In the genomic region with DNA sequence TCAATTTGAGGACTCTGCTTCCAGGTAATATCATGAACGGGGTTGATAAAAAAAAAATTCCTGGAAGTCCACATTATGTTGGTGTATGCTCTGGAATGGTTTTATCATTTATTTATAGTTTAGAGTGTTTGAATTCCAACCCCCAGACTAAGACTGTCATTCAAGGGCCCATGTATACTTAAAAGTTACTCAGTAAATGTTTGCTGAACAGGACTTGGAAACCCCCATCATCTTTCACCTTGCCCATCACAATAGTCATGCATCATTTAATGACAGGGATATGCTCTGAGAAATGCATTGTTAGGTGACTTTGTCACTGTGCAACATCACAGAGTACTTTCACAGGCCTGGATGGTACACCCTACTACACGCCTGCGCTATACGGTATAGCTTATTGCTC, we compare ENCODE assay signal across 23 cellular contexts.
DNase-seq lines count a peak whose midpoint lies in the region; ATAC-seq and TF ChIP-seq lines count a peak whose summit lies in the region.
"Had no signal": no experiment of that assay in that cellular context is flagged by ENCODE, and none has a peak within 500 bp of the region (broad histone marks: within the 10 kb centered on the region; RNA-seq: fewer than 3 reads in every experiment).

No MANE protein-coding gene starts in this region.

- H3K4me1 ChIP-seq in CD4-positive, alpha-beta memory T cell (ENCODE audit: insufficient read depth, low read length) = peaks cover 88% of the 10 kb centered on the region
- peaks cover 48% of the 10 kb centered on the region for H3K4me1 ChIP-seq in effector memory CD4-positive, alpha-beta T cell (ENCODE audit: control insufficient read depth, insufficient read depth, low read length, poor library complexity, severe bottlenecking)
- H3K4me1 ChIP-seq in ovary (ENCODE audit: insufficient read depth) = peaks cover 1% of the 10 kb centered on the region

- no peak overlapping the region for H3K27ac ChIP-seq in CD4-positive, alpha-beta memory T cell (ENCODE audit: low read depth, low read length)
- peak overlapping the region; percentile 38 for H3K27ac ChIP-seq in effector memory CD4-positive, alpha-beta T cell (ENCODE audit: insufficient read depth, low read length, poor library complexity, severe bottlenecking)
- H3K27ac ChIP-seq in ovary = no peak overlapping the region
- H3K27ac ChIP-seq: A549 had no signal

- ATAC-seq in activated T-cell treated with anti-CD3 and anti-CD28 coated beads, Interleukin-2, amount 50 U/mL, for 72 hours (replicated peaks in 1 of 2) = peak; percentile 21 to 22
- no peak for ATAC-seq in T-helper 17 cell
- ATAC-seq: A549, SK-N-SH treated with all-trans-retinoic acid at 6 μM for 48 hours had no signal

- peaks cover 5 to 21% of the 10 kb centered on the region in 2 donors for H3K36me3 Mint-ChIP-seq in activated T-cell treated with anti-CD3 and anti-CD28 coated beads, Interleukin-2, amount 50 U/mL, for 72 hours (ENCODE audit: insufficient read depth in 2 of 2)
- H3K36me3 Mint-ChIP-seq in activated T-cell treated with anti-CD3 and anti-CD28 coated beads, Interleukin-2, amount 50 U/mL, for 24 hours (ENCODE audit: low read depth) = peaks cover 46% of the 10 kb centered on the region
- peaks cover 10 to 18% of the 10 kb centered on the region in 2 donors for H3K36me3 Mint-ChIP-seq in CD4-positive, alpha-beta memory T cell
- H3K36me3 Mint-ChIP-seq in T-helper 17 cell (ENCODE audit: low read depth) = peaks cover 4% of the 10 kb centered on the region

- H3K27me3 Mint-ChIP-seq in activated T-cell treated with anti-CD3 and anti-CD28 coated beads, Interleukin-2, amount 50 U/mL, for 72 hours (ENCODE audit: low read depth) = no peaks in the 10 kb centered on the region
- H3K27me3 Mint-ChIP-seq in activated T-cell treated with anti-CD3 and anti-CD28 coated beads, Interleukin-2, amount 50 U/mL, for 24 hours = no peaks in the 10 kb centered on the region
- H3K27me3 Mint-ChIP-seq in CD4-positive, alpha-beta memory T cell = no peaks in the 10 kb centered on the region
- H3K27me3 Mint-ChIP-seq in T-helper 17 cell = no peaks in the 10 kb centered on the region
- H3K27me3 Mint-ChIP-seq: B cell had no signal

- peak overlapping the region in 1 of 2 donors; percentile 41 for H3K4me3 Mint-ChIP-seq in activated T-cell treated with anti-CD3 and anti-CD28 coated beads, Interleukin-2, amount 50 U/mL, for 72 hours
- H3K4me3 Mint-ChIP-seq in activated T-cell treated with anti-CD3 and anti-CD28 coated beads, Interleukin-2, amount 50 U/mL, for 24 hours = no peak overlapping the region
- peak overlapping the region in 3 of 8 donors; percentile 7 to 39 (median 34) for H3K4me3 Mint-ChIP-seq in CD4-positive, alpha-beta memory T cell
- no peak overlapping the region for H3K4me3 Mint-ChIP-seq in T-helper 17 cell
- H3K4me3 Mint-ChIP-seq: B cell, CD14-positive monocyte had no signal

- no peak overlapping the region for H3K4me3 ChIP-seq in CD4-positive, alpha-beta memory T cell (ENCODE audit: low read length in 2 of 2)
- H3K4me3 ChIP-seq in effector memory CD4-positive, alpha-beta T cell (ENCODE audit: insufficient read depth, low read depth, low read length, poor library complexity, severe bottlenecking) = no peak overlapping the region
- no peak overlapping the region for H3K4me3 ChIP-seq in ovary
- H3K4me3 ChIP-seq: A549, Peyer's patch had no signal

- CTCF ChIA-PET in CD4-positive, alpha-beta memory T cell (lab: Charles Lee; ENCODE audit: partially characterized antibody) = interaction anchor here (1.0 kb wide), 1 partner anchor 44 kb away, joined by 3 read pairs; no protein-coding TSS in a partner anchor

- no peaks in the 10 kb centered on the region for H3K36me3 ChIP-seq in CD4-positive, alpha-beta memory T cell (ENCODE audit: insufficient read depth, low read length)
- H3K36me3 ChIP-seq in effector memory CD4-positive, alpha-beta T cell (ENCODE audit: control insufficient read depth, insufficient read depth, low read length) = no peaks in the 10 kb centered on the region
- H3K36me3 ChIP-seq in ovary = no peaks in the 10 kb centered on the region

- WGBS in ovary, 3 donors = 88 to 93% (median 90%) methylated on average over 4 of the region's 4 CpGs

- no peak for DNase-seq in activated T-cell treated with anti-CD3 and anti-CD28 coated beads, Interleukin-2, amount 50 U/mL, for 72 hours
- no peak for DNase-seq in activated T-cell treated with anti-CD3 and anti-CD28 coated beads, Interleukin-2, amount 50 U/mL, for 24 hours
- DNase-seq in CD4-positive, alpha-beta memory T cell = no peak
- DNase-seq in T-helper 17 cell (no peak), ovary (no peak), erythroblast (lab: John Stamatoyannopoulos, UW) (no peak)
- no peak for DNase-seq in effector memory CD4-positive, alpha-beta T cell
- DNase-seq: Calu3, DMS153, GOT3, HCEC 1CT, Karpas-422, MV-4-11, NCI-H1105 treated with DMSO at 0.1 percent for 48 hours, NCI-H2029 treated with DMSO at 0.1 percent for 48 hours, NCI-H226, NCI-H524, NCI-H774, Peyer's patch had no signal

- H3K27me3 ChIP-seq in CD4-positive, alpha-beta memory T cell (ENCODE audit: insufficient read depth, low read length) = no peaks in the 10 kb centered on the region
- no peaks in the 10 kb centered on the region for H3K27me3 ChIP-seq in effector memory CD4-positive, alpha-beta T cell (replicated peaks; ENCODE audit: control insufficient read depth, insufficient read depth, low read length, poor library complexity, severe bottlenecking)
- H3K27me3 ChIP-seq in ovary = no peaks in the 10 kb centered on the region
- H3K27me3 ChIP-seq: Peyer's patch had no signal

- POLR2A ChIA-PET in CD4-positive, alpha-beta memory T cell (lab: Charles Lee; ENCODE audit: partially characterized antibody) = interaction anchor here (3.9 kb wide), 1 partner anchor 43 kb away, joined by 27 read pairs; no protein-coding TSS in a partner anchor

- peaks cover 0 to 1% of the 10 kb centered on the region in 2 donors for H3K9me3 Mint-ChIP-seq in activated T-cell treated with anti-CD3 and anti-CD28 coated beads, Interleukin-2, amount 50 U/mL, for 72 hours
- peaks cover 2% of the 10 kb centered on the region for H3K9me3 Mint-ChIP-seq in activated T-cell treated with anti-CD3 and anti-CD28 coated beads, Interleukin-2, amount 50 U/mL, for 24 hours
- H3K9me3 Mint-ChIP-seq in CD4-positive, alpha-beta memory T cell = peaks cover 0 to 2% (median under 1%) of the 10 kb centered on the region in 8 donors

- TF ChIP-seq EP300 in ovary (IDR thresholded peaks at IDR 0.05) = no peak

- H3K9me3 ChIP-seq in CD4-positive, alpha-beta memory T cell (ENCODE audit: control insufficient read depth in 1 of 2, low read length in 2 of 2) = no peaks in the 10 kb centered on the region
- H3K9me3 ChIP-seq in T-helper 17 cell (ENCODE audit: control insufficient read depth, low read length, poor library complexity, severe bottlenecking) (no peaks in the 10 kb centered on the region), ovary (no peaks in the 10 kb centered on the region)
- peaks cover 2% of the 10 kb centered on the region for H3K9me3 ChIP-seq in effector memory CD4-positive, alpha-beta T cell (ENCODE audit: control insufficient read depth, low read length)
- H3K9me3 ChIP-seq: Peyer's patch had no signal

- no peak for TF ChIP-seq POLR2A in ovary (IDR thresholded peaks at IDR 0.05)
- no peak for TF ChIP-seq POLR2A in erythroblast (IDR thresholded peaks at IDR 0.05; ENCODE audit: low read length)

- peaks cover 86% of the 10 kb centered on the region for H3K4me1 Mint-ChIP-seq in activated T-cell treated with anti-CD3 and anti-CD28 coated beads, Interleukin-2, amount 50 U/mL, for 72 hours (ENCODE audit: low read depth)
- peaks cover 87% of the 10 kb centered on the region for H3K4me1 Mint-ChIP-seq in activated T-cell treated with anti-CD3 and anti-CD28 coated beads, Interleukin-2, amount 50 U/mL, for 24 hours (ENCODE audit: low read depth)
- peaks cover 71 to 86% (median 79%) of the 10 kb centered on the region in 4 donors for H3K4me1 Mint-ChIP-seq in CD4-positive, alpha-beta memory T cell
- H3K4me1 Mint-ChIP-seq in T-helper 17 cell = peaks cover 61% of the 10 kb centered on the region

- intact Hi-C loops in CD4-positive, alpha-beta memory T cell (cut with micrococcal nuclease) = no loop called here
- intact Hi-C loops in ovary (cut with DNase I) = no loop called here

- peak overlapping the region; percentile 71 for H3K27ac Mint-ChIP-seq in activated T-cell treated with anti-CD3 and anti-CD28 coated beads, Interleukin-2, amount 50 U/mL, for 72 hours
- H3K27ac Mint-ChIP-seq in activated T-cell treated with anti-CD3 and anti-CD28 coated beads, Interleukin-2, amount 50 U/mL, for 24 hours = no peak overlapping the region
- H3K27ac Mint-ChIP-seq in CD4-positive, alpha-beta memory T cell = peak overlapping the region; percentile 8 to 77 (median 53)
- peak overlapping the region; percentile 90 for H3K27ac Mint-ChIP-seq in T-helper 17 cell
- H3K27ac Mint-ChIP-seq: B cell had no signal

- TF ChIP-seq CTCF in ovary (IDR thresholded peaks at IDR 0.05) = no peak
